ENCODE assay signal across 32 cellular contexts in the genomic region with DNA sequence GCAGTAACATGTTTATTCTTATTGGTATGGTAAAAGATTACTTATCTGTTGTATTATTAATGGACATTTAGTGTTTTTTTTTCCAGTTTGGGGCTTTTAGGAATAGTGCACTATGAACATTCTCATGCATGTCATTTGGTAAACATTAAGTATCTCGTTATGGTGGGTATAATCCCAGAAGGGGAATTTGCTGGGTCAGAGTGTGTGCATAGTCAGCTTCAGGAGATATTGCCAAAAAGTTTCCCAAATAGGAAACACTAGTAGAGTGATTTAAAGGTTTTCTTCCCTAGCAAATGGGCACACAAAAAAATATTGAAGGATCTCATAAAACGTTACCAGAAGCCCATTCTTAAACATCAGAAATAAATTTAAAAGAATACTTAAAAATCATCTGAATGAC.
"Had no signal": no experiment of that assay in that cellular context is flagged by ENCODE, and none has a peak within 500 bp of the region (broad histone marks: within the 10 kb centered on the region; RNA-seq: fewer than 3 reads in every experiment).

No MANE protein-coding gene starts in this region.

- H3K4me3 ChIP-seq: adrenal gland, ascending aorta, breast epithelium, cardiac muscle cell, colonic mucosa, gastroesophageal sphincter had no signal

- H3K9me3 Mint-ChIP-seq: activated CD4-positive, alpha-beta memory T cell treated with anti-CD3 and anti-CD28 coated beads for 36 hours; activated CD4-positive, alpha-beta T cell treated with anti-CD3 and anti-CD28 coated beads, Interleukin-2, amount 10 ng/mL, durations not matched to agents 24 days and 14 days; activated naive CD4-positive, alpha-beta T cell treated with anti-CD3 and anti-CD28 coated beads for 36 hours; activated naive CD4-positive, alpha-beta T cell treated with anti-CD3 and anti-CD28 coated beads, Interleukin-2, amount 50 U/mL, for 24 hours; activated naive CD8-positive, alpha-beta T cell treated with anti-CD3 and anti-CD28 coated beads for 36 hours; activated naive CD8-positive, alpha-beta T cell treated with anti-CD3 and anti-CD28 coated beads, Interleukin-2, amount 50 U/mL, for 24 hours; activated T-helper 1 cell treated with anti-CD3 and anti-CD28 coated beads, Interleukin-12 subunit alpha, Interleukin-12 subunit beta, Interleukin-2, Interleukin-4 antibody, amounts not matched to agents 30 ng/mL and 10 ng/mL and 1 ng/mL, durations not matched to agents 14 hours and 24 hours and 36 hours; activated T-helper 2 cell treated with anti-CD3 and anti-CD28 coated beads, Interferon-gamma antibody, Interleukin-2, Interleukin-4, amounts not matched to agents 10 μg/mL and 5 μg/mL and 100 μg/mL, durations not matched to agents 14 hours and 24 hours and 36 hours; brain had no signal

- ATAC-seq: activated CD4-positive, alpha-beta T cell treated with anti-CD3 and anti-CD28 coated beads for 36 hours; activated CD8-positive, alpha-beta memory T cell treated with anti-CD3 and anti-CD28 coated beads, Interleukin-2, amount 10 ng/mL, durations not matched to agents 7 days and 5 days; activated CD8-positive, alpha-beta T cell treated with anti-CD3 and anti-CD28 coated beads, Interleukin-2, amount 10 ng/mL, durations not matched to agents 7 days and 5 days; activated naive CD8-positive, alpha-beta T cell treated with anti-CD3 and anti-CD28 coated beads, Interleukin-2, amount 50 U/mL, for 24 hours; esophagus mucosa; gastroesophageal sphincter had no signal

- DNase-seq: activated CD4-positive, alpha-beta memory T cell treated with anti-CD3 and anti-CD28 coated beads for 36 hours; activated CD4-positive, alpha-beta T cell treated with anti-CD3 and anti-CD28 coated beads for 36 hours; activated CD4-positive, alpha-beta T cell treated with anti-CD3 and anti-CD28 coated beads, Interleukin-2, amount 10 ng/mL, durations not matched to agents 24 days and 14 days; activated CD4-positive, CD25-positive, alpha-beta regulatory T cell; activated CD4-positive, CD25-positive, alpha-beta regulatory T cell treated with anti-CD3 and anti-CD28 coated beads, Interleukin-2, amount 50 U/mL, for 72 hours; activated CD8-positive, alpha-beta memory T cell treated with anti-CD3 and anti-CD28 coated beads, Interleukin-2, amount 10 ng/mL, durations not matched to agents 7 days and 5 days; activated CD8-positive, alpha-beta memory T cell treated with anti-CD3 and anti-CD28 coated beads, Interleukin-2, amount 50 U/mL, for 4 hours; activated CD8-positive, alpha-beta T cell treated with anti-CD3 and anti-CD28 coated beads, Interleukin-2, amount 10 ng/mL, durations not matched to agents 7 days and 5 days; activated effector memory CD4-positive, alpha-beta T cell treated with anti-CD3 and anti-CD28 coated beads, Interleukin-2, amount 50 U/mL, for 16 hours; activated naive CD4-positive, alpha-beta T cell treated with anti-CD3 and anti-CD28 coated beads for 36 hours; activated naive CD8-positive, alpha-beta T cell treated with anti-CD3 and anti-CD28 coated beads for 36 hours; activated naive CD8-positive, alpha-beta T cell treated with anti-CD3 and anti-CD28 coated beads, Interleukin-2, amount 50 U/mL, for 24 hours; activated T-cell treated with anti-CD3 and anti-CD28 coated beads, Interleukin-2, amount 50 U/mL, for 1 hour; activated T-cell treated with anti-CD3 and anti-CD28 coated beads, Interleukin-2, amount 50 U/mL, for 48 hours; adrenal gland; amygdala; central memory CD4-positive, alpha-beta T cell; cerebellar nuclear complex; colonic mucosa; effector CD8-positive, alpha-beta T cell; foreskin melanocyte; T-helper 2 cell had no signal

- H3K4me3 Mint-ChIP-seq: activated CD4-positive, alpha-beta memory T cell treated with anti-CD3 and anti-CD28 coated beads for 36 hours; activated CD4-positive, alpha-beta T cell treated with anti-CD3 and anti-CD28 coated beads for 36 hours; activated CD4-positive, alpha-beta T cell treated with anti-CD3 and anti-CD28 coated beads, Interleukin-2, amount 10 ng/mL, durations not matched to agents 24 days and 14 days; activated CD8-positive, alpha-beta memory T cell treated with anti-CD3 and anti-CD28 coated beads, Interleukin-2, amount 10 ng/mL, durations not matched to agents 7 days and 5 days; activated CD8-positive, alpha-beta T cell treated with anti-CD3 and anti-CD28 coated beads, Interleukin-2, amount 10 ng/mL, durations not matched to agents 7 days and 5 days; activated naive CD4-positive, alpha-beta T cell treated with anti-CD3 and anti-CD28 coated beads for 36 hours; activated naive CD4-positive, alpha-beta T cell treated with anti-CD3 and anti-CD28 coated beads, Interleukin-2, amount 50 U/mL, for 24 hours; activated naive CD8-positive, alpha-beta T cell treated with anti-CD3 and anti-CD28 coated beads for 36 hours; activated naive CD8-positive, alpha-beta T cell treated with anti-CD3 and anti-CD28 coated beads, Interleukin-2, amount 50 U/mL, for 24 hours; activated T-helper 1 cell treated with anti-CD3 and anti-CD28 coated beads, Interleukin-12 subunit alpha, Interleukin-12 subunit beta, Interleukin-2, Interleukin-4 antibody, amounts not matched to agents 30 ng/mL and 10 ng/mL and 1 ng/mL, durations not matched to agents 14 hours and 24 hours and 36 hours; brain had no signal

- H3K27me3 ChIP-seq: adrenal gland, ascending aorta, breast epithelium, cardiac muscle cell, colonic mucosa, gastroesophageal sphincter had no signal

- H3K4me1 Mint-ChIP-seq: activated naive CD4-positive, alpha-beta T cell treated with anti-CD3 and anti-CD28 coated beads, Interleukin-2, amount 50 U/mL, for 24 hours had no signal

- H3K36me3 ChIP-seq: adrenal gland, ascending aorta, breast epithelium, cardiac muscle cell, colonic mucosa, gastroesophageal sphincter had no signal

- H3K27ac Mint-ChIP-seq: activated CD4-positive, alpha-beta memory T cell treated with anti-CD3 and anti-CD28 coated beads for 36 hours; activated CD4-positive, alpha-beta T cell treated with anti-CD3 and anti-CD28 coated beads for 36 hours; activated CD4-positive, alpha-beta T cell treated with anti-CD3 and anti-CD28 coated beads, Interleukin-2, amount 10 ng/mL, durations not matched to agents 24 days and 14 days; activated CD8-positive, alpha-beta memory T cell treated with anti-CD3 and anti-CD28 coated beads, Interleukin-2, amount 10 ng/mL, durations not matched to agents 7 days and 5 days; activated CD8-positive, alpha-beta T cell treated with anti-CD3 and anti-CD28 coated beads, Interleukin-2, amount 10 ng/mL, durations not matched to agents 7 days and 5 days; activated naive CD4-positive, alpha-beta T cell treated with anti-CD3 and anti-CD28 coated beads for 36 hours; activated naive CD4-positive, alpha-beta T cell treated with anti-CD3 and anti-CD28 coated beads, Interleukin-2, amount 50 U/mL, for 24 hours; activated naive CD8-positive, alpha-beta T cell treated with anti-CD3 and anti-CD28 coated beads for 36 hours; activated naive CD8-positive, alpha-beta T cell treated with anti-CD3 and anti-CD28 coated beads, Interleukin-2, amount 50 U/mL, for 24 hours; activated T-helper 1 cell treated with anti-CD3 and anti-CD28 coated beads, Interleukin-12 subunit alpha, Interleukin-12 subunit beta, Interleukin-2, Interleukin-4 antibody, amounts not matched to agents 30 ng/mL and 10 ng/mL and 1 ng/mL, durations not matched to agents 14 hours and 24 hours and 36 hours; activated T-helper 2 cell treated with anti-CD3 and anti-CD28 coated beads, Interferon-gamma antibody, Interleukin-2, Interleukin-4, amounts not matched to agents 10 μg/mL and 5 μg/mL and 100 μg/mL, durations not matched to agents 14 hours and 24 hours and 36 hours had no signal

- H3K27ac ChIP-seq: adrenal gland, ascending aorta, breast epithelium, cardiac muscle cell, colonic mucosa, gastroesophageal sphincter had no signal

- H3K4me1 ChIP-seq: adrenal gland, ascending aorta, breast epithelium, colonic mucosa had no signal

- H3K9me3 ChIP-seq: adrenal gland, ascending aorta, breast epithelium, colonic mucosa, gastroesophageal sphincter had no signal

- H3K36me3 Mint-ChIP-seq: activated CD4-positive, alpha-beta memory T cell treated with anti-CD3 and anti-CD28 coated beads for 36 hours; activated CD8-positive, alpha-beta memory T cell treated with anti-CD3 and anti-CD28 coated beads, Interleukin-2, amount 10 ng/mL, durations not matched to agents 7 days and 5 days; activated naive CD4-positive, alpha-beta T cell treated with anti-CD3 and anti-CD28 coated beads, Interleukin-2, amount 50 U/mL, for 24 hours; activated naive CD8-positive, alpha-beta T cell treated with anti-CD3 and anti-CD28 coated beads for 36 hours; brain had no signal

- FAIRE-seq: endometrium had no signal
